In the genomic region with DNA sequence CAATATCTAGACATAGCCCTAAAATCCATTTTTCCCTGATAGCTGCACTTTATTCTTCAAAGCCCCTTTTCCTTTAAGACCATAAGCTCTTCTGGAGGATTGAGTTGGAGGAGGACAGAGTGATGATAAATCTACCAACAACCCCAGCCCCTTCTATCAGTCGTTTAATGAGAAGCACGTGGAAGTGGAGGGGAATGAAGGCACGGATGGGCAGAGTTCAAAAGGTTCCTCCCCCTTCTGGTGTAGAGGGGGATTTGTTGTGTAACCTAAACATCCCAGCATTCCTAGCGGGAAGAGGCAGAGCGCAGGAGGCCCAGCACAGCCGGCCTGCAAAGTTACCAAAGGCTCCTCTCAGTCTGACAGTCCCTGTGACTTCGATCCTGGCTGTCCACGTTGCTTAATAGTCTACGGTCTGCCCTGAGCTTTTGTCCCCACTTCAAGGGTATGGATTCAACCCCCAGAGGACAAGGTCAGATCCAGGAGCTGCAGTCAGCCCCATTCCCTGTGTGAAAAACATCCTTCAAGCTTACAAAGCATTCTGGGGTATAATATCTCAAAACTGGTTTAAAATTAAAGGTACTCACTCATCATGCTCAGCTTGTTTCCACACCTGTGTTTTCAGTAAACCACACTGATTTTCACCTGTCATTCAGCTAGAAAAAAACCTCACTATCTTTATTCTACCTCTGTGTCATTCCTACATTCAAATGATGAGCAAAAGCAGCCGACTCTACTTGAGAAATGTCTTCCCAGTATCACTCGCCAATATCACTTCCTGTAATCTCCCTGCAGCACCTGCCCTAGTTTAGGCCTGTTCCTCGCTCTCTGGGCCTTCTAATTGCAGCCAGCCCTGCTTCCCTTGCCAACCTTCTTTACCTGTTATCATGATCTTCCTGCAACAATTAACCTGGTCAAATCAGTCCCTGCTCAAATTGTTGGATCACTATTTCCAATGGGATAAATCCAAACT, we compare ENCODE assay signal across 1 cellular context.
TF ChIP-seq lines count a peak whose summit lies in the region.

No MANE protein-coding gene starts in this region.

TF ChIP-seq in HepG2, 621 proteins besides CTCF, POLR2A, EP300 and RAD21 (continued from another document and continues in another):
- TF ChIP-seq, protein P1, sequence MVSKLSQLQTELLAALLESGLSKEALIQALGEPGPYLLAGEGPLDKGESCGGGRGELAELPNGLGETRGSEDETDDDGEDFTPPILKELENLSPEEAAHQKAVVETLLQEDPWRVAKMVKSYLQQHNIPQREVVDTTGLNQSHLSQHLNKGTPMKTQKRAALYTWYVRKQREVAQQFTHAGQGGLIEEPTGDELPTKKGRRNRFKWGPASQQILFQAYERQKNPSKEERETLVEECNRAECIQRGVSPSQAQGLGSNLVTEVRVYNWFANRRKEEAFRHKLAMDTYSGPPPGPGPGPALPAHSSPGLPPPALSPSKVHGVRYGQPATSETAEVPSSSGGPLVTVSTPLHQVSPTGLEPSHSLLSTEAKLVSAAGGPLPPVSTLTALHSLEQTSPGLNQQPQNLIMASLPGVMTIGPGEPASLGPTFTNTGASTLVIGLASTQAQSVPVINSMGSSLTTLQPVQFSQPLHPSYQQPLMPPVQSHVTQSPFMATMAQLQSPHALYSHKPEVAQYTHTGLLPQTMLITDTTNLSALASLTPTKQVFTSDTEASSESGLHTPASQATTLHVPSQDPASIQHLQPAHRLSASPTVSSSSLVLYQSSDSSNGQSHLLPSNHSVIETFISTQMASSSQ (IDR thresholded peaks at IDR 0.05; ENCODE audit: low read depth): 0 out of 2 replicates have a peak, but pooled peaks have one; percentile 31
- TF ChIP-seq, protein P1 (CRISPR knock-in tag; IDR thresholded peaks at IDR 0.05; ENCODE audit: borderline replicate concordance): peak; percentile 75; the same call in 1 of the 2 replicates
- TF ChIP-seq CENPX (CRISPR knock-in tag; IDR thresholded peaks at IDR 0.05) (no peak), FOXM1 (CRISPR knock-in tag; IDR thresholded peaks at IDR 0.05) (no peak), RARA (CRISPR knock-in tag; IDR thresholded peaks at IDR 0.05) (peak; percentile 92), ZNF83 (CRISPR knock-in tag; IDR thresholded peaks at IDR 0.05; ENCODE audit: borderline replicate concordance) (no peak), ZNF614 (CRISPR knock-in tag; IDR thresholded peaks at IDR 0.05; ENCODE audit: borderline replicate concordance) (peak; percentile 78; the same call in 1 of the 2 replicates), ESRRA (CRISPR knock-in tag; IDR thresholded peaks at IDR 0.05; ENCODE audit: low read depth) (peak; percentile 97), SMAD9 (CRISPR knock-in tag; IDR thresholded peaks at IDR 0.05) (no peak), SOX5 (CRISPR knock-in tag; IDR thresholded peaks at IDR 0.05; ENCODE audit: borderline replicate concordance) (peak; percentile 89), KDM6A (CRISPR knock-in tag; IDR thresholded peaks at IDR 0.05; ENCODE audit: low read depth) (peak; percentile 86), ZSCAN22 (CRISPR knock-in tag; IDR thresholded peaks at IDR 0.05) (peak; percentile 23; the same call in 1 of the 2 replicates)
- TF ChIP-seq, protein P2, sequence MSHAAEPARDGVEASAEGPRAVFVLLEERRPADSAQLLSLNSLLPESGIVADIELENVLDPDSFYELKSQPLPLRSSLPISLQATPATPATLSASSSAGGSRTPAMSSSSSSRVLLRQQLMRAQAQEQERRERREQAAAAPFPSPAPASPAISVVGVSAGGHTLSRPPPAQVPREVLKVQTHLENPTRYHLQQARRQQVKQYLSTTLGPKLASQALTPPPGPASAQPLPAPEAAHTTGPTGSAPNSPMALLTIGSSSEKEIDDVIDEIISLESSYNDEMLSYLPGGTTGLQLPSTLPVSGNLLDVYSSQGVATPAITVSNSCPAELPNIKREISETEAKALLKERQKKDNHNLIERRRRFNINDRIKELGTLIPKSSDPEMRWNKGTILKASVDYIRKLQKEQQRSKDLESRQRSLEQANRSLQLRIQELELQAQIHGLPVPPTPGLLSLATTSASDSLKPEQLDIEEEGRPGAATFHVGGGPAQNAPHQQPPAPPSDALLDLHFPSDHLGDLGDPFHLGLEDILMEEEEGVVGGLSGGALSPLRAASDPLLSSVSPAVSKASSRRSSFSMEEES (CRISPR knock-in tag; IDR thresholded peaks at IDR 0.05): peak; percentile 91
- TF ChIP-seq, protein P3, sequence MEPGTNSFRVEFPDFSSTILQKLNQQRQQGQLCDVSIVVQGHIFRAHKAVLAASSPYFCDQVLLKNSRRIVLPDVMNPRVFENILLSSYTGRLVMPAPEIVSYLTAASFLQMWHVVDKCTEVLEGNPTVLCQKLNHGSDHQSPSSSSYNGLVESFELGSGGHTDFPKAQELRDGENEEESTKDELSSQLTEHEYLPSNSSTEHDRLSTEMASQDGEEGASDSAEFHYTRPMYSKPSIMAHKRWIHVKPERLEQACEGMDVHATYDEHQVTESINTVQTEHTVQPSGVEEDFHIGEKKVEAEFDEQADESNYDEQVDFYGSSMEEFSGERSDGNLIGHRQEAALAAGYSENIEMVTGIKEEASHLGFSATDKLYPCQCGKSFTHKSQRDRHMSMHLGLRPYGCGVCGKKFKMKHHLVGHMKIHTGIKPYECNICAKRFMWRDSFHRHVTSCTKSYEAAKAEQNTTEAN (CRISPR knock-in tag; conservative IDR thresholded peaks at IDR 0.05): 0 out of 2 replicates have a peak, but pooled peaks have one; percentile 25
- TF ChIP-seq, protein P4, sequence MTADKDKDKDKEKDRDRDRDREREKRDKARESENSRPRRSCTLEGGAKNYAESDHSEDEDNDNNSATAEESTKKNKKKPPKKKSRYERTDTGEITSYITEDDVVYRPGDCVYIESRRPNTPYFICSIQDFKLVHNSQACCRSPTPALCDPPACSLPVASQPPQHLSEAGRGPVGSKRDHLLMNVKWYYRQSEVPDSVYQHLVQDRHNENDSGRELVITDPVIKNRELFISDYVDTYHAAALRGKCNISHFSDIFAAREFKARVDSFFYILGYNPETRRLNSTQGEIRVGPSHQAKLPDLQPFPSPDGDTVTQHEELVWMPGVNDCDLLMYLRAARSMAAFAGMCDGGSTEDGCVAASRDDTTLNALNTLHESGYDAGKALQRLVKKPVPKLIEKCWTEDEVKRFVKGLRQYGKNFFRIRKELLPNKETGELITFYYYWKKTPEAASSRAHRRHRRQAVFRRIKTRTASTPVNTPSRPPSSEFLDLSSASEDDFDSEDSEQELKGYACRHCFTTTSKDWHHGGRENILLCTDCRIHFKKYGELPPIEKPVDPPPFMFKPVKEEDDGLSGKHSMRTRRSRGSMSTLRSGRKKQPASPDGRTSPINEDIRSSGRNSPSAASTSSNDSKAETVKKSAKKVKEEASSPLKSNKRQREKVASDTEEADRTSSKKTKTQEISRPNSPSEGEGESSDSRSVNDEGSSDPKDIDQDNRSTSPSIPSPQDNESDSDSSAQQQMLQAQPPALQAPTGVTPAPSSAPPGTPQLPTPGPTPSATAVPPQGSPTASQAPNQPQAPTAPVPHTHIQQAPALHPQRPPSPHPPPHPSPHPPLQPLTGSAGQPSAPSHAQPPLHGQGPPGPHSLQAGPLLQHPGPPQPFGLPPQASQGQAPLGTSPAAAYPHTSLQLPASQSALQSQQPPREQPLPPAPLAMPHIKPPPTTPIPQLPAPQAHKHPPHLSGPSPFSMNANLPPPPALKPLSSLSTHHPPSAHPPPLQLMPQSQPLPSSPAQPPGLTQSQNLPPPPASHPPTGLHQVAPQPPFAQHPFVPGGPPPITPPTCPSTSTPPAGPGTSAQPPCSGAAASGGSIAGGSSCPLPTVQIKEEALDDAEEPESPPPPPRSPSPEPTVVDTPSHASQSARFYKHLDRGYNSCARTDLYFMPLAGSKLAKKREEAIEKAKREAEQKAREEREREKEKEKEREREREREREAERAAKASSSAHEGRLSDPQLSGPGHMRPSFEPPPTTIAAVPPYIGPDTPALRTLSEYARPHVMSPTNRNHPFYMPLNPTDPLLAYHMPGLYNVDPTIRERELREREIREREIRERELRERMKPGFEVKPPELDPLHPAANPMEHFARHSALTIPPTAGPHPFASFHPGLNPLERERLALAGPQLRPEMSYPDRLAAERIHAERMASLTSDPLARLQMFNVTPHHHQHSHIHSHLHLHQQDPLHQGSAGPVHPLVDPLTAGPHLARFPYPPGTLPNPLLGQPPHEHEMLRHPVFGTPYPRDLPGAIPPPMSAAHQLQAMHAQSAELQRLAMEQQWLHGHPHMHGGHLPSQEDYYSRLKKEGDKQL (CRISPR knock-in tag; IDR thresholded peaks at IDR 0.05; ENCODE audit: low read depth): peak; percentile 71; the same call in 1 of the 2 replicates
- TF ChIP-seq, protein P5, sequence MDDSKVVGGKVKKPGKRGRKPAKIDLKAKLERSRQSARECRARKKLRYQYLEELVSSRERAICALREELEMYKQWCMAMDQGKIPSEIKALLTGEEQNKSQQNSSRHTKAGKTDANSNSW (CRISPR knock-in tag; IDR thresholded peaks at IDR 0.05; ENCODE audit: borderline replicate concordance): no peak
- TF ChIP-seq, protein P6, sequence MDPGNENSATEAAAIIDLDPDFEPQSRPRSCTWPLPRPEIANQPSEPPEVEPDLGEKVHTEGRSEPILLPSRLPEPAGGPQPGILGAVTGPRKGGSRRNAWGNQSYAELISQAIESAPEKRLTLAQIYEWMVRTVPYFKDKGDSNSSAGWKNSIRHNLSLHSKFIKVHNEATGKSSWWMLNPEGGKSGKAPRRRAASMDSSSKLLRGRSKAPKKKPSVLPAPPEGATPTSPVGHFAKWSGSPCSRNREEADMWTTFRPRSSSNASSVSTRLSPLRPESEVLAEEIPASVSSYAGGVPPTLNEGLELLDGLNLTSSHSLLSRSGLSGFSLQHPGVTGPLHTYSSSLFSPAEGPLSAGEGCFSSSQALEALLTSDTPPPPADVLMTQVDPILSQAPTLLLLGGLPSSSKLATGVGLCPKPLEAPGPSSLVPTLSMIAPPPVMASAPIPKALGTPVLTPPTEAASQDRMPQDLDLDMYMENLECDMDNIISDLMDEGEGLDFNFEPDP (CRISPR knock-in tag; conservative IDR thresholded peaks at IDR 0.05): no peak
- TF ChIP-seq, protein P7, sequence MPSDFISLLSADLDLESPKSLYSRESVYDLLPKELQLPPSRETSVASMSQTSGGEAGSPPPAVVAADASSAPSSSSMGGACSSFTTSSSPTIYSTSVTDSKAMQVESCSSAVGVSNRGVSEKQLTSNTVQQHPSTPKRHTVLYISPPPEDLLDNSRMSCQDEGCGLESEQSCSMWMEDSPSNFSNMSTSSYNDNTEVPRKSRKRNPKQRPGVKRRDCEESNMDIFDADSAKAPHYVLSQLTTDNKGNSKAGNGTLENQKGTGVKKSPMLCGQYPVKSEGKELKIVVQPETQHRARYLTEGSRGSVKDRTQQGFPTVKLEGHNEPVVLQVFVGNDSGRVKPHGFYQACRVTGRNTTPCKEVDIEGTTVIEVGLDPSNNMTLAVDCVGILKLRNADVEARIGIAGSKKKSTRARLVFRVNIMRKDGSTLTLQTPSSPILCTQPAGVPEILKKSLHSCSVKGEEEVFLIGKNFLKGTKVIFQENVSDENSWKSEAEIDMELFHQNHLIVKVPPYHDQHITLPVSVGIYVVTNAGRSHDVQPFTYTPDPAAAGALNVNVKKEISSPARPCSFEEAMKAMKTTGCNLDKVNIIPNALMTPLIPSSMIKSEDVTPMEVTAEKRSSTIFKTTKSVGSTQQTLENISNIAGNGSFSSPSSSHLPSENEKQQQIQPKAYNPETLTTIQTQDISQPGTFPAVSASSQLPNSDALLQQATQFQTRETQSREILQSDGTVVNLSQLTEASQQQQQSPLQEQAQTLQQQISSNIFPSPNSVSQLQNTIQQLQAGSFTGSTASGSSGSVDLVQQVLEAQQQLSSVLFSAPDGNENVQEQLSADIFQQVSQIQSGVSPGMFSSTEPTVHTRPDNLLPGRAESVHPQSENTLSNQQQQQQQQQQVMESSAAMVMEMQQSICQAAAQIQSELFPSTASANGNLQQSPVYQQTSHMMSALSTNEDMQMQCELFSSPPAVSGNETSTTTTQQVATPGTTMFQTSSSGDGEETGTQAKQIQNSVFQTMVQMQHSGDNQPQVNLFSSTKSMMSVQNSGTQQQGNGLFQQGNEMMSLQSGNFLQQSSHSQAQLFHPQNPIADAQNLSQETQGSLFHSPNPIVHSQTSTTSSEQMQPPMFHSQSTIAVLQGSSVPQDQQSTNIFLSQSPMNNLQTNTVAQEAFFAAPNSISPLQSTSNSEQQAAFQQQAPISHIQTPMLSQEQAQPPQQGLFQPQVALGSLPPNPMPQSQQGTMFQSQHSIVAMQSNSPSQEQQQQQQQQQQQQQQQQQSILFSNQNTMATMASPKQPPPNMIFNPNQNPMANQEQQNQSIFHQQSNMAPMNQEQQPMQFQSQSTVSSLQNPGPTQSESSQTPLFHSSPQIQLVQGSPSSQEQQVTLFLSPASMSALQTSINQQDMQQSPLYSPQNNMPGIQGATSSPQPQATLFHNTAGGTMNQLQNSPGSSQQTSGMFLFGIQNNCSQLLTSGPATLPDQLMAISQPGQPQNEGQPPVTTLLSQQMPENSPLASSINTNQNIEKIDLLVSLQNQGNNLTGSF (CRISPR knock-in tag; IDR thresholded peaks at IDR 0.05): peak; percentile 14; the same call in 1 of the 2 replicates
